ENCODE assay signal across 8 cellular contexts in the genomic region with DNA sequence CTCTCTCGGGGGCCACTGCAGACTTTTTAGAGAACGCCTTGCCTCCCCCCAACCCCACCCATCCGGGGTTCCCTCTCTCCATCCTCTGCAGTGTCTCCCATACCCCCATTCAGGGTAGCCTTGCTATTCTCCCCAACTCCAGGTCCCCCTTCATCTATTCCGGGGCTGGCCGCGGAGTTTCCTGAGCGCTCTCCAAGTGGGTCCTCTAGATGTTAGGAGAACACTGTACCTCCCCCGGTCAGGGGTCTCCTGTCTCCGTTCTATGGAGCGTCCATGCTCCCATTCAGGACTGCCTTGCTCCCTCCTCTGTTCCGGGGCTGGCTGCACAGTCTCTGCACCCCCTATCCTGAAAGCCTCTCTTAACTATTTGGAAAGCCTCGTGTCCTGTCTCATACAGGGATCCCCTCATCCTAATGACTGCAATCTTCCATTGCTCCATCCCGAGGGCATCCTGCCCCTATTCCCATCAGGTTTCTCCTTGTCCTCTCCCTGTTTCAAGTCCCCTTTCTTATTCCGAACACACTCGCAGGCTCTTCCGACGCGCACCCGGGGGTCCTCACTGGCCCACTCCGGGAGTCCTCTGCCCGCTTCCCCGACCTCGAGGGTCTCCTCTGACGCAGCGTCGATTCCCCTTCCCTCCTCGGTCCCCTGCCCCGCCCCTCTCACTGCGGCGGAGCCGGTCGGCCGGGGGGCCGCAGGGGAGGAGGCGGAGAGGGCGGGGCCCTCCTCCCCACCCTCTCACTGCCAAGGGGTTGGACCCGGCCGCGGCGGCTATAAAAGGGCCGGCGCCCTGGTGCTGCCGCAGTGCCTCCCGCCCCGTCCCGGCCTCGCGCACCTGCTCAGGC. TPM values are rescaled to one million over a fixed set of nuclear protein-coding genes. Genes with fewer than 3 reads are reported as not detected.
A peak's percentile ranks its signal among the peaks of the same experiment; 100 is the strongest.
DNase-seq lines count a peak whose midpoint lies in the region; ATAC-seq and TF ChIP-seq lines count a peak whose summit lies in the region.

A gene with protein sequence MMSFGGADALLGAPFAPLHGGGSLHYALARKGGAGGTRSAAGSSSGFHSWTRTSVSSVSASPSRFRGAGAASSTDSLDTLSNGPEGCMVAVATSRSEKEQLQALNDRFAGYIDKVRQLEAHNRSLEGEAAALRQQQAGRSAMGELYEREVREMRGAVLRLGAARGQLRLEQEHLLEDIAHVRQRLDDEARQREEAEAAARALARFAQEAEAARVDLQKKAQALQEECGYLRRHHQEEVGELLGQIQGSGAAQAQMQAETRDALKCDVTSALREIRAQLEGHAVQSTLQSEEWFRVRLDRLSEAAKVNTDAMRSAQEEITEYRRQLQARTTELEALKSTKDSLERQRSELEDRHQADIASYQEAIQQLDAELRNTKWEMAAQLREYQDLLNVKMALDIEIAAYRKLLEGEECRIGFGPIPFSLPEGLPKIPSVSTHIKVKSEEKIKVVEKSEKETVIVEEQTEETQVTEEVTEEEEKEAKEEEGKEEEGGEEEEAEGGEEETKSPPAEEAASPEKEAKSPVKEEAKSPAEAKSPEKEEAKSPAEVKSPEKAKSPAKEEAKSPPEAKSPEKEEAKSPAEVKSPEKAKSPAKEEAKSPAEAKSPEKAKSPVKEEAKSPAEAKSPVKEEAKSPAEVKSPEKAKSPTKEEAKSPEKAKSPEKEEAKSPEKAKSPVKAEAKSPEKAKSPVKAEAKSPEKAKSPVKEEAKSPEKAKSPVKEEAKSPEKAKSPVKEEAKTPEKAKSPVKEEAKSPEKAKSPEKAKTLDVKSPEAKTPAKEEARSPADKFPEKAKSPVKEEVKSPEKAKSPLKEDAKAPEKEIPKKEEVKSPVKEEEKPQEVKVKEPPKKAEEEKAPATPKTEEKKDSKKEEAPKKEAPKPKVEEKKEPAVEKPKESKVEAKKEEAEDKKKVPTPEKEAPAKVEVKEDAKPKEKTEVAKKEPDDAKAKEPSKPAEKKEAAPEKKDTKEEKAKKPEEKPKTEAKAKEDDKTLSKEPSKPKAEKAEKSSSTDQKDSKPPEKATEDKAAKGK (plus strand): TSS at position 802 of the 845 bp plus-strand sequence. CDS start 45 bp downstream, outside the sequence.

- no peak for ATAC-seq in HG02642 (IDR thresholded peaks at IDR 0.05; ENCODE audit: poor library complexity, unreplicated experiment)

- DNase-seq in AG10803 (ENCODE audit: low read depth) (no peak), HUDEP-2 (lab: John Stamatoyannopoulos, UW; ENCODE audit: unreplicated experiment in 76 of 76) (peak in 61 of 76 experiments; percentile 13 to 73 (median 50)), adrenal gland (peak in 3 of 7 donors; percentile 30 to 74 (median 38)), NCI-H2029 treated with DMSO at 0.1 percent for 48 hours (lab: John Stamatoyannopoulos, UW) (no peak), cerebellum (ENCODE audit: low spot score) (no peak), AG20443 (ENCODE audit: low spot score) (no peak)

- peak; percentile 26 to 85 for TF ChIP-seq POLR2A in adrenal gland (IDR thresholded peaks at IDR 0.05)

- WGBS in adrenal gland, 4 donors = 19 to 34% (median 20%) methylated on average over 33 to 48 of the region's 48 CpGs

- intact Hi-C loops in adrenal gland (cut with DNase I) = no loop called here

- peak within 1 kb of the TSS in 4 of 5 donors; percentile 74 to 92 (median 84) for H3K27ac ChIP-seq in adrenal gland
- no peak within 1 kb of the TSS for H3K27ac ChIP-seq in muscle layer of colon (ENCODE audit: low read depth, low read length)

- H3K36me3 ChIP-seq in adrenal gland (replicated peaks in 1 of 2) (peaks cover 0 to 3% of the 10 kb centered on the region in 2 donors), muscle layer of colon (ENCODE audit: insufficient read depth, low read length) (no peaks in the 10 kb centered on the region)

- H3K4me1 ChIP-seq in adrenal gland (replicated peaks in 1 of 2) = peaks cover 42 to 46% of the 10 kb centered on the region in 2 donors
- H3K4me1 ChIP-seq in muscle layer of colon (ENCODE audit: insufficient read depth, low read length) = peaks cover 4% of the 10 kb centered on the region

- TF ChIP-seq CTCF in AG10803 (conservative IDR thresholded peaks at IDR 0.05; ENCODE audit: low read length) (no peak), adrenal gland (IDR thresholded peaks at IDR 0.05) (no peak)

- H3K4me3 ChIP-seq in AG10803 (ENCODE audit: low read length) (peak within 1 kb of the TSS; percentile 26; the same call in 1 of the 2 replicates), adrenal gland (peak within 1 kb of the TSS in 2 of 4 donors; percentile 4 to 51), muscle layer of colon (ENCODE audit: low read depth in 1 of 2, low read length in 2 of 2) (peak within 1 kb of the TSS; percentile 23 to 38)

- H3K9me3 ChIP-seq in adrenal gland (replicated peaks in 1 of 3) = no peaks in the 10 kb centered on the region
- no peaks in the 10 kb centered on the region for H3K9me3 ChIP-seq in muscle layer of colon (ENCODE audit: low read length)

- H3K9ac ChIP-seq in muscle layer of colon (ENCODE audit: low read length) = no peak within 1 kb of the TSS

- H3K27me3 ChIP-seq in adrenal gland = no peaks in the 10 kb centered on the region
- H3K27me3 ChIP-seq in muscle layer of colon (ENCODE audit: control insufficient read depth in 1 of 2, insufficient read depth in 2 of 2, low read length in 2 of 2) = peaks cover 34 to 58% of the 10 kb centered on the region in 2 donors

RNA-seq across cellular contexts. Expression of the gene that starts here (rescaled TPM):
- total RNA-seq in adrenal gland (10 to 100 TPM; 18.6 to 35.6 (median 22.0) TPM), cerebellum (0.73 TPM)
- 10 to 100 TPM; 11.9 to 81.1 (median 19.5) TPM for polyA plus RNA-seq in adrenal gland

Comparison
In these comparisons a context has a peak if more than half of its experiments do, and no peak if none do; other contexts are left out.
1. RNA of the gene that starts here (total RNA-seq): 18.6 to 35.6 TPM in adrenal gland; 0.73 TPM in cerebellum (single experiment); every median in the first group is over 10 times any median in the second.
2. DNase-seq: peak in HUDEP-2 (61 of 76); none in AG10803 (single experiment), NCI-H2029 treated with DMSO at 0.1 percent for 48 hours (single experiment), cerebellum (single experiment) and AG20443 (single experiment).